ENCODE assay signal across 9 cellular contexts in the genomic region with DNA sequence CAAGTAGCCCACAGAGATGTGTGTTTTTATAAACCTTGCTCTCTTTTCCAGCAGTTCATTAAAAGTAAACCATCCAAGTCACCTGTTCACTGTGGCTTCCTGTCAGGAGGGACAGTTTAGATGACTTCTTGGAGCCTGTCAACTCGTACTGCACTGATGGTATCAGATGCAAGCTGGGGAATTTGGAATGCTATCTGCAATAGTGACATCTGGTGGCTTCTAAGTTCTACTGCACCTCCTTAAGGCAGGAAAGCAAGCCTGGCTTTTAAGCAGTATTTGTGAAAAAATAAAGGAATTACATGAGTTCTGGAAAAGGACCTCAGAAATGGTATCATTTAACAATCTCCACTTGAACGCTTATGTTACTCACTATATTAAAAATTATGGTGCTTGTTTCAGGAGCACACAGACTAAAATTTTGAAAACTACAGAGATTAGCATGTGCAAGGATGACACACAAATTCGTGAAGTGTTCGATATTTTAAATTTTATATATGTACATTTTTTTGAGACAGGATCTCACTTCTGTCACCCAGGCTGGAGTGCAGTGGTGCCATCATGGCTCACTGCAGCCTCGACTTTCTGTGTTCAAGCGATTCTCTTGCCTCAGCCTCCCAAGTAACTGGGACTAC.
A peak's percentile ranks its signal among the peaks of the same experiment; 100 is the strongest.
DNase-seq lines count a peak whose midpoint lies in the region; ATAC-seq and TF ChIP-seq lines count a peak whose summit lies in the region.
"Had no signal": no experiment of that assay in that cellular context is flagged by ENCODE, and none has a peak within 500 bp of the region (broad histone marks: within the 10 kb centered on the region; RNA-seq: fewer than 3 reads in every experiment).

No MANE protein-coding gene starts in this region.

- intact Hi-C loops in HCT116 (cut with micrococcal nuclease) (loop anchor here (2.0 kb wide), 1 partner anchor 38 kb away; no protein-coding TSS in a partner anchor), esophagus muscularis mucosa (cut with DNase I) (no loop called here)

- H3K36me3 Mint-ChIP-seq in natural killer cell treated with Interleukin-12 subunit alpha and Interleukin-12 subunit beta and Interleukin-15 and Interleukin-18, amount 100 ng/mL, for 72 hours, result no peaks in the 10 kb centered on the region
- H3K36me3 Mint-ChIP-seq: IgD-negative memory B cell had no signal

- H3K4me1 Mint-ChIP-seq in natural killer cell treated with Interleukin-12 subunit alpha and Interleukin-12 subunit beta and Interleukin-15 and Interleukin-18, amount 100 ng/mL, for 72 hours (ENCODE audit: low read depth in 2 of 2), result peaks cover 0 to 6% of the 10 kb centered on the region in 2 donors
- H3K4me1 Mint-ChIP-seq: IgD-negative memory B cell had no signal

- no peaks in the 10 kb centered on the region for H3K9me2 ChIP-seq in HCT116 (ENCODE audit: insufficient read depth)

- TF ChIP-seq RAD21 in HCT116 (IDR thresholded peaks at IDR 0.05; ENCODE audit: low read depth), result peak; percentile 60

- peak; percentile 75 for TF ChIP-seq CTCF in GM12864 (IDR thresholded peaks at IDR 0.05; ENCODE audit: low read depth, low read length, missing control alignments)
- TF ChIP-seq CTCF in HCT116 (IDR thresholded peaks at IDR 0.05 in 2 of 3, conservative IDR thresholded peaks at IDR 0.05 in 1 of 3; ENCODE audit: borderline replicate concordance in 1 of 3, insufficient read depth in 1 of 3, low read depth in 2 of 3, low read length in 2 of 3), result peak; percentile 47 to 85 (median 84); a peak in 5 of 6 replicates
- peak; percentile 85 for TF ChIP-seq CTCF in LNCaP clone FGC (IDR thresholded peaks at IDR 0.05; ENCODE audit: control insufficient read depth, extremely low read depth, insufficient read depth)
- peak; percentile 54 to 87 (median 60) for TF ChIP-seq CTCF in esophagus muscularis mucosa (IDR thresholded peaks at IDR 0.05)

- no peak overlapping the region for H3K27ac ChIP-seq in HCT116 (ENCODE audit: low read depth, low read length)
- H3K27ac ChIP-seq in esophagus muscularis mucosa (replicated peaks in 1 of 4), result no peak overlapping the region

- no peaks in the 10 kb centered on the region for H3K79me2 ChIP-seq in HCT116 (ENCODE audit: insufficient read depth, low read length)

- no peak for TF ChIP-seq EP300 in esophagus muscularis mucosa (IDR thresholded peaks at IDR 0.05)

- no peaks in the 10 kb centered on the region for H4K20me1 ChIP-seq in HCT116 (ENCODE audit: insufficient read depth)

- in situ Hi-C loops in ACHN (cut with HindIII; ENCODE audit: low pct_ligation_motif_present, low pct_unique_long_range_greater_than_20kb, low sequenced_read_pairs) (no loop called here), HAP-1 (cut with MboI; ENCODE audit: low sequenced_read_pairs) (no loop called here)

- H3K9me3 Mint-ChIP-seq in natural killer cell treated with Interleukin-12 subunit alpha and Interleukin-12 subunit beta and Interleukin-15 and Interleukin-18, amount 100 ng/mL, for 72 hours, result no peaks in the 10 kb centered on the region
- H3K9me3 Mint-ChIP-seq: IgD-negative memory B cell had no signal

- RAD21 ChIA-PET in HCT116 (lab: Charles Lee; ENCODE audit: low non-redundant PET in 1 of 2, low total read pairs in 2 of 2, uncharacterized antibody in 2 of 2, unreplicated experiment in 2 of 2), result no interaction called here

- no peaks in the 10 kb centered on the region for H3K27me3 ChIP-seq in HCT116 (ENCODE audit: insufficient read depth, low read length)
- H3K27me3 ChIP-seq in esophagus muscularis mucosa, result no peaks in the 10 kb centered on the region
- no peaks in the 10 kb centered on the region; the same call in 1 of the 2 replicates for H3K27me3 ChIP-seq in HAP-1 (ENCODE audit: low read depth)

- no peak overlapping the region for H3K9ac ChIP-seq in HCT116 (ENCODE audit: low read length)

- no TSS peak for BruUV-seq in HCT116 (replicated peaks; lab: Mats Ljungman, UMichigan)

- ATAC-seq in HCT116, result peak; percentile 93
- ATAC-seq in SK-N-SH treated with all-trans-retinoic acid at 6 μM for 48 hours, result peak; percentile 96
- peak; percentile 57 to 71 for ATAC-seq in natural killer cell treated with Interleukin-12 subunit alpha and Interleukin-12 subunit beta and Interleukin-15 and Interleukin-18, amount 100 ng/mL, for 72 hours

- peak; percentile 35 for DNase-seq in ACHN
- DNase-seq in GM12864 (ENCODE audit: low read depth), result peak; percentile 12
- DNase-seq in HCT116 (ENCODE audit: low read depth, low spot score), result peak; percentile 65
- peak; percentile 48 for DNase-seq in LNCaP clone FGC (ENCODE audit: low read depth)
- no peak for DNase-seq in esophagus muscularis mucosa (ENCODE audit: extremely low spot score)
- DNase-seq in natural killer cell treated with Interleukin-12 subunit alpha and Interleukin-12 subunit beta and Interleukin-15 and Interleukin-18, amount 100 ng/mL, for 72 hours (ENCODE audit: low spot score), result no peak
- no peak for DNase-seq in HAP-1 (ENCODE audit: low spot score in 2 of 2)

- peaks cover 0 to 7% of the 10 kb centered on the region in 2 experiments; a peak in 1 of 4 replicates for H3K4me1 ChIP-seq in HCT116 (ENCODE audit: control insufficient read depth in 1 of 2, insufficient read depth in 2 of 2, low read length in 2 of 2)
- H3K4me1 ChIP-seq in esophagus muscularis mucosa, result peaks cover 0 to 9% (median 2%) of the 10 kb centered on the region in 4 donors
- no peaks in the 10 kb centered on the region for H3K4me1 ChIP-seq in HAP-1

- H3K36me3 ChIP-seq in HCT116 (ENCODE audit: control insufficient read depth in 1 of 2, insufficient read depth in 2 of 2, low read length in 2 of 2), result no peaks in the 10 kb centered on the region
- no peaks in the 10 kb centered on the region for H3K36me3 ChIP-seq in esophagus muscularis mucosa
- no peaks in the 10 kb centered on the region; the same call in 1 of the 2 replicates for H3K36me3 ChIP-seq in HAP-1 (replicated peaks)

- no peak overlapping the region for H2AFZ ChIP-seq in HCT116 (ENCODE audit: low read depth, low read length, poor library complexity, severe bottlenecking)

- H3K27ac Mint-ChIP-seq in natural killer cell treated with Interleukin-12 subunit alpha and Interleukin-12 subunit beta and Interleukin-15 and Interleukin-18, amount 100 ng/mL, for 72 hours, result no peak overlapping the region
- H3K27ac Mint-ChIP-seq: IgD-negative memory B cell had no signal

- H3K4me2 ChIP-seq in HCT116 (ENCODE audit: low read length), result no peak overlapping the region

- H3K4me3 Mint-ChIP-seq in natural killer cell treated with Interleukin-12 subunit alpha and Interleukin-12 subunit beta and Interleukin-15 and Interleukin-18, amount 100 ng/mL, for 72 hours, result no peak overlapping the region
- H3K4me3 Mint-ChIP-seq: IgD-negative memory B cell had no signal

- no peak for TF ChIP-seq POLR2A in HCT116 (IDR thresholded peaks at IDR 0.05; ENCODE audit: borderline replicate concordance, extremely low read depth, insufficient read depth, insufficient read length)
- TF ChIP-seq POLR2A in esophagus muscularis mucosa (IDR thresholded peaks at IDR 0.05; ENCODE audit: low read depth), result no peak

- POLR2A ChIA-PET in HCT116 (lab: Charles Lee), result no interaction called here

- 66% methylated on average over 6 of the region's 6 CpGs for WGBS in esophagus muscularis mucosa

- H3K9me3 ChIP-seq in HCT116 (ENCODE audit: control insufficient read depth in 1 of 2, insufficient read depth in 1 of 2, low read depth in 1 of 2, low read length in 2 of 2), result no peaks in the 10 kb centered on the region
- no peaks in the 10 kb centered on the region for H3K9me3 ChIP-seq in esophagus muscularis mucosa
- H3K9me3 ChIP-seq in HAP-1, result no peaks in the 10 kb centered on the region

- peaks cover 10 to 17% of the 10 kb centered on the region in 2 donors for H3K27me3 Mint-ChIP-seq in natural killer cell treated with Interleukin-12 subunit alpha and Interleukin-12 subunit beta and Interleukin-15 and Interleukin-18, amount 100 ng/mL, for 72 hours

- no peak overlapping the region for H3K4me3 ChIP-seq in GM12864 (ENCODE audit: low read depth, low read length)
- H3K4me3 ChIP-seq in HCT116 (replicated peaks in 1 of 2; ENCODE audit: low read depth in 1 of 2, low read length in 2 of 2), result no peak overlapping the region
- H3K4me3 ChIP-seq in LNCaP clone FGC (ENCODE audit: low read depth, low read length), result no peak overlapping the region
- H3K4me3 ChIP-seq in esophagus muscularis mucosa, result no peak overlapping the region
- H3K4me3 ChIP-seq in HAP-1, result no peak overlapping the region

- CTCF ChIA-PET in HCT116 (lab: Charles Lee), result interaction anchor here (0.6 to 1.5 kb wide), 5 partner anchors 8 to 479 kb away, joined by 3 to 4 read pairs (median 3); no protein-coding TSS in a partner anchor

TF ChIP-seq in HCT116, 20 proteins besides CTCF, POLR2A, EP300 and RAD21 (continues in another document):
- TF ChIP-seq YY1 (IDR thresholded peaks at IDR 0.05; ENCODE audit: extremely low read depth, insufficient replicate concordance, low read depth, low read length) (no peak), SRF (IDR thresholded peaks at IDR 0.05; ENCODE audit: low read depth) (no peak)

TF ChIP-seq in SK-N-SH treated with all-trans-retinoic acid at 6 μM for 48 hours, 23 proteins besides CTCF, POLR2A, EP300 and RAD21 (continues in another document):
- TF ChIP-seq OSR1 (CRISPR knock-in tag; IDR thresholded peaks at IDR 0.05) (no peak), RARB (CRISPR knock-in tag; IDR thresholded peaks at IDR 0.05) (no peak), BACH2 (CRISPR knock-in tag; IDR thresholded peaks at IDR 0.05; ENCODE audit: borderline replicate concordance) (no peak), TOX (CRISPR knock-in tag; IDR thresholded peaks at IDR 0.05; ENCODE audit: borderline replicate concordance) (no peak), ZNF565 (CRISPR knock-in tag; conservative IDR thresholded peaks at IDR 0.05; ENCODE audit: low read depth) (no peak), SNAI2 (CRISPR knock-in tag; IDR thresholded peaks at IDR 0.05) (no peak)
- TF ChIP-seq, protein P1, sequence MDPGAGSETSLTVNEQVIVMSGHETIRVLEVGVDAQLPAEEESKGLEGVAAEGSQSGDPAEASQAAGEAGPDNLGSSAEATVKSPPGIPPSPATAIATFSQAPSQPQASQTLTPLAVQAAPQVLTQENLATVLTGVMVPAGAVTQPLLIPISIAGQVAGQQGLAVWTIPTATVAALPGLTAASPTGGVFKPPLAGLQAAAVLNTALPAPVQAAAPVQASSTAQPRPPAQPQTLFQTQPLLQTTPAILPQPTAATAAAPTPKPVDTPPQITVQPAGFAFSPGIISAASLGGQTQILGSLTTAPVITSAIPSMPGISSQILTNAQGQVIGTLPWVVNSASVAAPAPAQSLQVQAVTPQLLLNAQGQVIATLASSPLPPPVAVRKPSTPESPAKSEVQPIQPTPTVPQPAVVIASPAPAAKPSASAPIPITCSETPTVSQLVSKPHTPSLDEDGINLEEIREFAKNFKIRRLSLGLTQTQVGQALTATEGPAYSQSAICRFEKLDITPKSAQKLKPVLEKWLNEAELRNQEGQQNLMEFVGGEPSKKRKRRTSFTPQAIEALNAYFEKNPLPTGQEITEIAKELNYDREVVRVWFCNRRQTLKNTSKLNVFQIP (CRISPR knock-in tag; IDR thresholded peaks at IDR 0.05; ENCODE audit: borderline replicate concordance, low read depth), result no peak

Comparison
In these comparisons a context has a peak if more than half of its experiments do, and no peak if none do; other contexts are left out.
1. DNase-seq: peak in ACHN (single experiment), GM12864 (single experiment), HCT116 (single experiment) and LNCaP clone FGC (single experiment); none in esophagus muscularis mucosa (single experiment), natural killer cell treated with Interleukin-12 subunit alpha and Interleukin-12 subunit beta and Interleukin-15 and Interleukin-18, amount 100 ng/mL, for 72 hours (single experiment) and HAP-1 (0 of 2).
2. Peak in every context shown above with its lines, with median percentiles within 50 percentile points of each other: CTCF ChIP-seq and ATAC-seq.